Comparison of ENCODE assay signal across 8 cellular contexts in genomic region chr3:15331072-15331605, GRCh38. TPM values are rescaled to one million over a fixed set of nuclear protein-coding genes. Genes with fewer than 3 reads are reported as not detected.
DNase-seq lines count a peak whose midpoint lies in the region; ATAC-seq and TF ChIP-seq lines count a peak whose summit lies in the region.

No MANE protein-coding gene starts in this region.

- ATAC-seq in DND-41 (ENCODE audit: insufficient read depth, low read depth) (no peak; the same call in 2 of the 3 replicates), PC-3 (no peak), GM21447 (IDR thresholded peaks at IDR 0.05; ENCODE audit: unreplicated experiment) (no peak), HG03520 (IDR thresholded peaks at IDR 0.05; ENCODE audit: unreplicated experiment) (no peak)

- peak overlapping the region; percentile 98 for H3K4me2 ChIP-seq in DND-41 (ENCODE audit: insufficient read depth, low read length)
- peak overlapping the region; percentile 96 for H3K4me2 ChIP-seq in PC-3 (ENCODE audit: low read length)
- H3K4me2 ChIP-seq in parathyroid adenoma (ENCODE audit: low read length): peak overlapping the region; percentile 93

- POLR2A ChIA-PET in PC-3 (lab: Charles Lee; ENCODE audit: unreplicated experiment): no interaction called here

- DNase-seq in DND-41 (no peak), PC-3 (no peak), NCI-H345 treated with DMSO at 0.1 percent for 48 hours (lab: John Stamatoyannopoulos, UW; ENCODE audit: unreplicated experiment) (no peak)
- DNase-seq in activated CD4-positive, CD25-positive, alpha-beta regulatory T cell (lab: John Stamatoyannopoulos, UW): no peak

- H3K27ac ChIP-seq in DND-41 (ENCODE audit: low read length) (peak overlapping the region; percentile 47; the same call in 1 of the 2 replicates), PC-3 (ENCODE audit: low read length) (no peak overlapping the region), esophagus (ENCODE audit: low read depth in 2 of 2, low read length in 1 of 2) (peak overlapping the region in 1 of 2 donors; percentile 83), parathyroid adenoma (peak overlapping the region; percentile 90)

- H3K79me2 ChIP-seq in DND-41 (ENCODE audit: insufficient read depth, low read length): peaks cover 42% of the 10 kb centered on the region
- peaks cover 39% of the 10 kb centered on the region for H3K79me2 ChIP-seq in PC-3 (ENCODE audit: low read length)
- H3K79me2 ChIP-seq in parathyroid adenoma: peaks cover 11% of the 10 kb centered on the region

- peaks cover 22% of the 10 kb centered on the region for H3K36me3 ChIP-seq in DND-41 (ENCODE audit: insufficient read depth, low read length)
- H3K36me3 ChIP-seq in PC-3 (ENCODE audit: low read depth, low read length): no peaks in the 10 kb centered on the region
- no peaks in the 10 kb centered on the region for H3K36me3 ChIP-seq in esophagus (ENCODE audit: control insufficient read depth in 2 of 2, insufficient read depth in 2 of 2, low read length in 1 of 2)
- H3K36me3 ChIP-seq in parathyroid adenoma (ENCODE audit: control insufficient read depth, insufficient read depth, low read length): no peaks in the 10 kb centered on the region

- WGBS in esophagus, 2 donors: 16 to 22% methylated on average over 6 of the region's 6 CpGs

- H3K9ac ChIP-seq in DND-41 (ENCODE audit: low read depth, low read length): peak overlapping the region; percentile 77
- peak overlapping the region; percentile 75 for H3K9ac ChIP-seq in PC-3 (ENCODE audit: low read length)
- H3K9ac ChIP-seq in parathyroid adenoma: peak overlapping the region; percentile 93

- intact Hi-C loops in PC-3 (cut with micrococcal nuclease): no loop called here

- H3K9me2 ChIP-seq in PC-3 (replicated peaks; ENCODE audit: low read length): no peaks in the 10 kb centered on the region

- no TSS peak for BruUV-seq in PC-3 (replicated peaks; lab: Mats Ljungman, UMichigan)

- TF ChIP-seq CTCF in DND-41 (IDR thresholded peaks at IDR 0.05; ENCODE audit: borderline replicate concordance, extremely low read depth, low read length, poor library complexity, severe bottlenecking) (no peak), PC-3 (conservative IDR thresholded peaks at IDR 0.05; ENCODE audit: low read depth, low read length) (no peak), parathyroid adenoma (IDR thresholded peaks at IDR 0.05) (no peak)

- peaks cover 6% of the 10 kb centered on the region for H3F3A ChIP-seq in PC-3 (ENCODE audit: low read length, unreplicated experiment)

- H3K9me3 ChIP-seq in DND-41 (ENCODE audit: insufficient read depth, low read length, severe bottlenecking): no peaks in the 10 kb centered on the region
- H3K9me3 ChIP-seq in PC-3 (ENCODE audit: low read length): no peaks in the 10 kb centered on the region
- H3K9me3 ChIP-seq in esophagus (ENCODE audit: control insufficient read depth in 2 of 2, insufficient read depth in 1 of 2, low read depth in 1 of 2, low read length in 1 of 2): no peaks in the 10 kb centered on the region
- H3K9me3 ChIP-seq in parathyroid adenoma (ENCODE audit: control insufficient read depth, low read length): no peaks in the 10 kb centered on the region

- H3K27me3 ChIP-seq in DND-41 (ENCODE audit: insufficient read depth, low read length, poor library complexity): peaks cover 11% of the 10 kb centered on the region
- H3K27me3 ChIP-seq in PC-3 (ENCODE audit: low read length): no peaks in the 10 kb centered on the region
- H3K27me3 ChIP-seq in esophagus (ENCODE audit: control insufficient read depth in 1 of 2, insufficient read depth in 2 of 2, low read length in 2 of 2): no peaks in the 10 kb centered on the region
- H3K27me3 ChIP-seq in parathyroid adenoma (ENCODE audit: control insufficient read depth, insufficient read depth, low read length): no peaks in the 10 kb centered on the region

- CTCF ChIA-PET in PC-3 (lab: Charles Lee): interaction anchor here (1.0 kb wide), 1 partner anchor 63 kb away, joined by 3 read pairs; no protein-coding TSS in a partner anchor

- H4K20me1 ChIP-seq in DND-41 (ENCODE audit: insufficient read depth, low read length) (no peaks in the 10 kb centered on the region), PC-3 (ENCODE audit: low read length) (no peaks in the 10 kb centered on the region)

- H3K4me3 ChIP-seq in DND-41 (ENCODE audit: low read depth in 1 of 2, low read length in 2 of 2) (peak overlapping the region; percentile 72 to 96), PC-3 (ENCODE audit: low read length) (peak overlapping the region; percentile 99), esophagus (ENCODE audit: low read depth in 1 of 2, low read length in 2 of 2) (peak overlapping the region; percentile 88 to 92), parathyroid adenoma (ENCODE audit: low read depth, low read length) (peak overlapping the region; percentile 78)

- H2AFZ ChIP-seq in DND-41 (ENCODE audit: low read depth, low read length) (peak overlapping the region; percentile 66; the same call in 1 of the 2 replicates), PC-3 (ENCODE audit: low read length) (peak overlapping the region; percentile 95), parathyroid adenoma (peak overlapping the region; percentile 98)

- H3K4me1 ChIP-seq in DND-41 (ENCODE audit: insufficient read depth, low read length): peaks cover 75% of the 10 kb centered on the region
- H3K4me1 ChIP-seq in PC-3 (ENCODE audit: insufficient read depth, low read length): peaks cover 44% of the 10 kb centered on the region
- peaks cover 8 to 13% of the 10 kb centered on the region in 2 donors for H3K4me1 ChIP-seq in esophagus (ENCODE audit: control insufficient read depth in 2 of 2, insufficient read depth in 2 of 2, low read length in 1 of 2)
- peaks cover 48% of the 10 kb centered on the region for H3K4me1 ChIP-seq in parathyroid adenoma

RNA-seq across cellular contexts. Expression of gene SH3BP5, which starts 1.2 kb away (rescaled TPM):
- total RNA-seq in PC-3 (2014; rRNA removed): 21.2 and 23.0 TPM in 2 replicates
- polyA plus RNA-seq in esophagus: 10 to 100 TPM in 1 of 2 donors, 1 to 10 TPM in 1; 8.6 to 13.6 TPM
